ENCODE assay signal across 27 cellular contexts in the genomic region with DNA sequence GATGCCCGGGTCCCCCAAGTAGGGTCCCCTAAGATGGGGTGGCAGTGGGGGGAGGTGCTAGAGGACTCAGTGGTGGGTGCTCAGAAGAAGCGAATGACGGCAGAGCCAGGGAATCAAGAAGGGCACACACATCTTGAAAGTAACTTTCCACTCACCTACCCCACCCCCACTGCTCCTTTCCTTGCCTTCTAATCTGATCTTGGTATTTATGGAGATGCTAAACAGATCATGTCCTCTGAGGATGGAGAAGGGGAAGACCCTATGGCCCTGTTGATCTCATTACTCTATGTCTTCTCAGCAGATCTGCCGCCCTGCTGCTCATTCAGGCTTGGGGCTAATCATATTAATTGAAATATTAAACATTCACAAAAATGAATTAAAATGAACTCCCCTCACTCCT. TPM values are rescaled to one million over a fixed set of nuclear protein-coding genes. Genes with fewer than 3 reads are reported as not detected.
"Had no signal": no experiment of that assay in that cellular context is flagged by ENCODE, and none has a peak within 500 bp of the region (broad histone marks: within the 10 kb centered on the region; RNA-seq: fewer than 3 reads in every experiment).

No MANE protein-coding gene starts in this region.

- FAIRE-seq: frontal cortex, islet of Langerhans had no signal

- H3K27me3 ChIP-seq: colonic mucosa, right atrium auricular region had no signal

- H3K27ac ChIP-seq: colonic mucosa, right atrium auricular region, sigmoid colon, skin epidermis, stomach, suprapubic skin had no signal

- DNase-seq: colonic mucosa; dermis blood vessel endothelial cell; effector CD4-positive, alpha-beta T cell; endodermal cell; kidney glomerular epithelial cell; mesenchymal stem cell; midbrain; sigmoid colon; stimulated activated CD4-positive, alpha-beta T cell treated with anti-CD3 and anti-CD28 coated beads, Interleukin-2, amount 100 ng/mL, for 24 hours; stimulated activated CD4-positive, alpha-beta T cell treated with anti-CD3 and anti-CD28 coated beads, Interleukin-4, amount 100 ng/mL, for 4 hours; stimulated activated naive CD4-positive, alpha-beta T cell; stomach had no signal

- H3K4me3 Mint-ChIP-seq: endodermal cell had no signal

- H3K27ac Mint-ChIP-seq: endodermal cell, nephron had no signal

- H3K4me3 ChIP-seq: colonic mucosa, heart right ventricle, lung, right atrium auricular region, sigmoid colon, skin epidermis, stomach, suprapubic skin, tibial nerve had no signal

- H3K9me3 ChIP-seq: colonic mucosa, heart right ventricle, right atrium auricular region, sigmoid colon, stomach, suprapubic skin, tibial nerve had no signal

- H3K9me3 Mint-ChIP-seq: endodermal cell, nephron had no signal

- H3K36me3 ChIP-seq: colonic mucosa, heart right ventricle, right atrium auricular region, sigmoid colon, stomach, suprapubic skin, tibial nerve had no signal

RNA-seq across cellular contexts. Expression of a gene that starts 2.1 kb away (rescaled TPM):
- total RNA-seq: cardiac septum, dermis blood vessel endothelial cell, glomerular endothelial cell, heart right ventricle, left lobe of liver, osteocyte, right atrium auricular region, suprapubic skin, tibial nerve, ureter had no signal

RNA-seq across cellular contexts. Expression of a gene that starts 2.7 kb away (rescaled TPM):
- total RNA-seq: dermis blood vessel endothelial cell, endodermal cell, glomerular endothelial cell, left lobe of liver, osteocyte, right atrium auricular region, stomach, suprapubic skin, tibial nerve, ureter had no signal
- polyA plus RNA-seq: esophagus had no signal
